In genomic region chr15:53559364-53560253, GRCh38 we compare ENCODE assay signal across 26 cellular contexts.
DNase-seq lines count a peak whose midpoint lies in the region; ATAC-seq and TF ChIP-seq lines count a peak whose summit lies in the region.
"Had no signal": no experiment of that assay in that cellular context is flagged by ENCODE, and none has a peak within 500 bp of the region (broad histone marks: within the 10 kb centered on the region; RNA-seq: fewer than 3 reads in every experiment).

No MANE protein-coding gene starts in this region.

- H3K4me1 ChIP-seq in mucosa of descending colon (ENCODE audit: low read depth), result peaks cover 16% of the 10 kb centered on the region
- H3K4me1 ChIP-seq: stomach had no signal

- no peaks in the 10 kb centered on the region for H3K36me3 Mint-ChIP-seq in type B pancreatic cell
- H3K36me3 Mint-ChIP-seq: activated CD8-positive, alpha-beta memory T cell treated with anti-CD3 and anti-CD28 coated beads, Interleukin-2, amount 10 ng/mL, durations not matched to agents 7 days and 5 days; CD8-positive, alpha-beta T cell; immature natural killer cell had no signal

- no peaks in the 10 kb centered on the region for H3K27me3 Mint-ChIP-seq in type B pancreatic cell
- H3K27me3 Mint-ChIP-seq: activated CD8-positive, alpha-beta memory T cell treated with anti-CD3 and anti-CD28 coated beads, Interleukin-2, amount 10 ng/mL, durations not matched to agents 7 days and 5 days; central memory CD8-positive, alpha-beta T cell had no signal

- TF ChIP-seq CTCF in mucosa of descending colon (IDR thresholded peaks at IDR 0.05), result no peak
- TF ChIP-seq CTCF in type B pancreatic cell (conservative IDR thresholded peaks at IDR 0.05), result no peak

- no peaks in the 10 kb centered on the region for H3K9me3 ChIP-seq in mucosa of descending colon
- H3K9me3 ChIP-seq: MG63, stomach had no signal

- H3K4me3 Mint-ChIP-seq in type B pancreatic cell, result peak overlapping the region; percentile 8
- H3K4me3 Mint-ChIP-seq: activated CD8-positive, alpha-beta memory T cell treated with anti-CD3 and anti-CD28 coated beads, Interleukin-2, amount 10 ng/mL, durations not matched to agents 7 days and 5 days; activated T-helper 17 cell treated with anti-CD3 and anti-CD28 coated beads, Interleukin-2, amount 50 U/mL, for 72 hours; CD8-positive, alpha-beta T cell; central memory CD8-positive, alpha-beta T cell; GM23338; immature natural killer cell had no signal

- H3K4me1 Mint-ChIP-seq in type B pancreatic cell (ENCODE audit: unreplicated experiment), result peaks cover 26% of the 10 kb centered on the region
- H3K4me1 Mint-ChIP-seq: activated CD8-positive, alpha-beta memory T cell treated with anti-CD3 and anti-CD28 coated beads, Interleukin-2, amount 10 ng/mL, durations not matched to agents 7 days and 5 days; activated T-helper 17 cell treated with anti-CD3 and anti-CD28 coated beads, Interleukin-2, amount 50 U/mL, for 72 hours; central memory CD8-positive, alpha-beta T cell; immature natural killer cell had no signal

- ATAC-seq in mucosa of descending colon, result peak; percentile 95
- ATAC-seq: activated CD8-positive, alpha-beta memory T cell treated with anti-CD3 and anti-CD28 coated beads, Interleukin-2, amount 10 ng/mL, durations not matched to agents 7 days and 5 days; activated naive CD4-positive, alpha-beta T cell treated with anti-CD3 and anti-CD28 coated beads, Interleukin-2, amount 50 U/mL, for 72 hours; activated T-helper 17 cell treated with anti-CD3 and anti-CD28 coated beads, Interleukin-2, amount 50 U/mL, for 72 hours; CD8-positive, alpha-beta T cell; GM23338; right cardiac atrium had no signal

- H3K27ac Mint-ChIP-seq in type B pancreatic cell, result peak overlapping the region; percentile 22
- H3K27ac Mint-ChIP-seq: activated CD8-positive, alpha-beta memory T cell treated with anti-CD3 and anti-CD28 coated beads, Interleukin-2, amount 10 ng/mL, durations not matched to agents 7 days and 5 days; activated naive CD4-positive, alpha-beta T cell treated with anti-CD3 and anti-CD28 coated beads, Interleukin-2, amount 50 U/mL, for 72 hours; activated T-helper 17 cell treated with anti-CD3 and anti-CD28 coated beads, Interleukin-2, amount 50 U/mL, for 72 hours; CD8-positive, alpha-beta T cell; GM23338; immature natural killer cell had no signal

- peak; percentile 1 to 22 for DNase-seq in NCI-H526 (lab: John Stamatoyannopoulos, UW)
- DNase-seq in NCI-H526 treated with DMSO at 0.1 percent for 48 hours (lab: John Stamatoyannopoulos, UW), result no peak
- DNase-seq in glomerular visceral epithelial cell (ENCODE audit: extremely low spot score), result peak; percentile 6
- DNase-seq in mucosa of descending colon, result peak in 2 of 3 donors; percentile 21 to 35
- DNase-seq in type B pancreatic cell (ENCODE audit: extremely low spot score, unreplicated experiment), result no peak
- no peak for DNase-seq in NCI-H2107 treated with DMSO at 0.1 percent for 48 hours (lab: John Stamatoyannopoulos, UW; ENCODE audit: unreplicated experiment)
- no peak for DNase-seq in activated CD4-positive, alpha-beta T cell treated with anti-CD3 and anti-CD28 coated beads, Interleukin-2, amount 50 U/mL, for 4 hours
- DNase-seq in NCI-H226, result no peak
- DNase-seq: 8988T; activated CD4-positive, alpha-beta T cell treated with anti-CD3 and anti-CD28 coated beads for 4 hours; activated CD8-positive, alpha-beta memory T cell treated with anti-CD3 and anti-CD28 coated beads, Interleukin-2, amount 10 ng/mL, durations not matched to agents 7 days and 5 days; AML-193; CD8-positive, alpha-beta T cell; DND-41; immature natural killer cell; MG63; NCI-H1436; NCI-H2171; right cardiac atrium; SHP77 treated with DMSO at 0.1 percent for 48 hours; stomach; trophoblast cell had no signal

- H3K36me3 ChIP-seq in mucosa of descending colon (ENCODE audit: low read depth), result no peaks in the 10 kb centered on the region
- H3K36me3 ChIP-seq: MG63, stomach had no signal

- H3K9me3 Mint-ChIP-seq in type B pancreatic cell, result no peaks in the 10 kb centered on the region
- H3K9me3 Mint-ChIP-seq: activated naive CD4-positive, alpha-beta T cell treated with anti-CD3 and anti-CD28 coated beads, Interleukin-2, amount 50 U/mL, for 72 hours; activated T-helper 17 cell treated with anti-CD3 and anti-CD28 coated beads, Interleukin-2, amount 50 U/mL, for 72 hours; CD8-positive, alpha-beta T cell; GM23338 had no signal

- intact Hi-C loops in mucosa of descending colon (cut with DNase I, micrococcal nuclease), result no loop called here

- H3K4me3 ChIP-seq in mucosa of descending colon, result no peak overlapping the region
- H3K4me3 ChIP-seq: GM23338, MG63, stomach had no signal

Comparison
In these comparisons a context has a peak if more than half of its experiments do, and no peak if none do; other contexts are left out.
1. DNase-seq: peak in NCI-H526 (2 of 2), glomerular visceral epithelial cell (single experiment) and mucosa of descending colon (2 of 3); none in NCI-H526 treated with DMSO at 0.1 percent for 48 hours (single experiment), type B pancreatic cell (single experiment), NCI-H2107 treated with DMSO at 0.1 percent for 48 hours (single experiment), activated CD4-positive, alpha-beta T cell treated with anti-CD3 and anti-CD28 coated beads, Interleukin-2, amount 50 U/mL, for 4 hours (0 of 2) and NCI-H226 (single experiment).